8 cellular contexts compared by ENCODE assay signal in the genomic region with DNA sequence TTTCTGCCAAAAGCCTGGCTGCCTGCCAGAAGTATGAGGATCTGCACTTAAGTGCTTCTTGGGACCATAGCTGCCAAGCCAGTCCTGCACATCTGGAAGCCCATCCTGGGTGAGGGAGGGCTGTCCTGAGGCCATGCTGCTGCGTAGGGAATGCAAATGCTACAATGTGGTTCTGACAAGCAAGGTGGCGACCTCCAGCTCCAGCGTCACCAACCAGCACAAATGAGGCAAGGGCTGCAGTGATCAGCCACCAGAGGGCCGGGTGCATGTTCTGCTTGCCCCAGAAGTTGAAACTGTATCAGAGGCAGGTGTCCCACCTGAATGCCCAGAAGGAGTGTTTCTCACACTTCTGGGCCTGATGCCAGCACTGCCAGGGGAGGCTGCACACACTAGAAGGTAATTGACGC.
DNase-seq lines count a peak whose midpoint lies in the region; ATAC-seq and TF ChIP-seq lines count a peak whose summit lies in the region.

No MANE protein-coding gene starts in this region.

- peak; percentile 43 for DNase-seq in SK-MEL-5 (ENCODE audit: low read depth, low spot score)
- DNase-seq in retinal pigment epithelial cell (ENCODE audit: low read depth): no peak
- no peak for DNase-seq in effector CD8-positive, alpha-beta T cell (lab: John Stamatoyannopoulos, UW)
- DNase-seq in vagina (ENCODE audit: extremely low spot score in 2 of 2): no peak

- no peaks in the 10 kb centered on the region for H3K36me3 ChIP-seq in vagina

- no peaks in the 10 kb centered on the region for H3K9me3 ChIP-seq in vagina

- no peak overlapping the region for H3K4me3 ChIP-seq in retinal pigment epithelial cell (ENCODE audit: low read length)
- H3K4me3 ChIP-seq in vagina: no peak overlapping the region

- no peaks in the 10 kb centered on the region for H3K27me3 ChIP-seq in vagina

- peak; percentile 52 for ATAC-seq in GM18873 (IDR thresholded peaks at IDR 0.05; ENCODE audit: low FRiP score, unreplicated experiment)
- ATAC-seq in HG03432 (IDR thresholded peaks at IDR 0.05; ENCODE audit: unreplicated experiment): peak; percentile 36
- no peak for ATAC-seq in HG03108 (IDR thresholded peaks at IDR 0.05; ENCODE audit: unreplicated experiment)

- TF ChIP-seq CTCF in C4-2B (conservative IDR thresholded peaks at IDR 0.05) (peak; percentile 35), retinal pigment epithelial cell (conservative IDR thresholded peaks at IDR 0.05; ENCODE audit: low read depth, low read length) (peak; percentile 18), vagina (IDR thresholded peaks at IDR 0.05) (no peak)

- in situ Hi-C loops in SK-MEL-5 (cut with HindIII; ENCODE audit: low pct_unique_long_range_greater_than_20kb, low sequenced_read_pairs): no loop called here

- H3K27ac ChIP-seq in C4-2B: no peak overlapping the region
- no peak overlapping the region for H3K27ac ChIP-seq in vagina

- no peaks in the 10 kb centered on the region for H3K4me1 ChIP-seq in vagina

- TF ChIP-seq POLR2A in vagina (IDR thresholded peaks at IDR 0.05): no peak

- intact Hi-C loops in vagina (cut with DNase I): no loop called here

Comparison
In these comparisons a context has a peak if more than half of its experiments do, and no peak if none do; other contexts are left out.
1. CTCF ChIP-seq: peak in C4-2B (single experiment) and retinal pigment epithelial cell (single experiment); none in vagina (0 of 3).